Comparison of ENCODE assay signal across 17 cellular contexts in the genomic region with DNA sequence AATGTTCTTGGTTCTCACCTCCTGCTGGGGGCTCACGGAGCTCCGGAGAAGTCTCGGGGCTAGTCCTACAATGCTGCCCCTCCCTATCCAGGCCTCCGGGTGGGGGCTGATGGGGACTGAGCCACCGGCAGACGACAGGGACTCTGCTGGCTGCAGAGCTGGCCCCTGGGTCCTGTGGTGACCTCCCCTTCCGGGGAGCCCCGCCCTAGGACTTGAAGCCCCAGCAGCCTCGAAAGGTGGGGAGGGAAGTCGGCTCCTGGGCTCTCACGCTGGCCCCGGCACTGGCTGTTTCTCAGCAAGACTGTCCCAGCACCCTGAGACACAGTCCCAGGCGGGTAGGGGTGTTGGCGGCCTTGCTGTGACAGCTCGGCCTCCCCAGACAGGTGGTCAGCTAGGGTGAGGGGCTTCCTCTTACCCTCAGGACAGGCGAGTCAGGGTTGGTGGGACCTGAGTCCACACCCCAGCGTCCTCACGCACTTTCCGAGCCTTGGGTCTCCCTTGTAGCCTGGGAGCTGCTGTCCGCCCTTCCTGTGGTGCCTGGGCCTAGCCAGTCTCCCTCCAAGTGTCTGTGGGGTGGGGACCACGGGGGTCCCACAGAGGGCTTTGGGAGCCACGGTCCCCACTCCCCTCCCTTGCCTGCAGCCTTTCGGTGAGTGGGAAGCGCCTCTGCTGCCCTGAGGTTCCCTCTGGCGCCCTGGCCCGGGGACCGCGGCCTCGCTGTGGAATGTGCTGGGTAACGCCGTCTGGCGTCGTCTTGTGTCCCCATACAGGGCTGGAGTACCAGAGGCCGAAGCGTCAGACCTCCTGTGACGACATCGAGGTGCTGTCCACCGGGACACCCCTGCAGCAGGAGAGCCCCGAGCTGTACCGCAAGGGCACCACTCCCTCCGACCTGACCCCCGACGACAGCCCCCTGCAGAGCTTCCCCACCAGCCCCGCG.
DNase-seq lines count a peak whose midpoint lies in the region; ATAC-seq, FAIRE-seq and TF ChIP-seq lines count a peak whose summit lies in the region.
"Had no signal": no experiment of that assay in that cellular context is flagged by ENCODE, and none has a peak within 500 bp of the region (broad histone marks: within the 10 kb centered on the region; RNA-seq: fewer than 3 reads in every experiment).

No MANE protein-coding gene starts in this region.

- no peak for TF ChIP-seq EP300 in HepG2 (IDR thresholded peaks at IDR 0.05; ENCODE audit: low read depth in 2 of 2, low read length in 2 of 2)
- TF ChIP-seq EP300 in HepG2 (CRISPR knock-in tag; IDR thresholded peaks at IDR 0.05; ENCODE audit: borderline replicate concordance), result no peak

- CTCF ChIA-PET in HepG2 (lab: Yijun Ruan, JAX; ENCODE audit: low intra/inter-chr PET ratio, low total read pairs), result no interaction called here

- H3K9ac ChIP-seq in HepG2 (ENCODE audit: insufficient read depth, low read depth, low read length) (no peak overlapping the region), NT2/D1 (ENCODE audit: insufficient read length, low read depth) (peak overlapping the region; percentile 2), kidney (ENCODE audit: low read length in 2 of 2) (no peak overlapping the region), neural progenitor cell (no peak overlapping the region)
- H3K9ac ChIP-seq: BLaER1 treated with 17β-estradiol and CSF1 and Interleukin-3, amounts not matched to agents 10 nM and 100 nM had no signal

- H3K9me3 ChIP-seq in HepG2 (ENCODE audit: low read length) (no peaks in the 10 kb centered on the region), right lobe of liver (no peaks in the 10 kb centered on the region), NT2/D1 (ENCODE audit: insufficient read depth, low read length) (no peaks in the 10 kb centered on the region), kidney (ENCODE audit: control insufficient read depth in 1 of 2, low read length in 2 of 2) (no peaks in the 10 kb centered on the region), neural progenitor cell (ENCODE audit: low read depth) (no peaks in the 10 kb centered on the region)
- H3K9me3 ChIP-seq: BLaER1 treated with 17β-estradiol and CSF1 and Interleukin-3, amounts not matched to agents 10 nM and 100 nM had no signal

- H3K27me3 Mint-ChIP-seq in neural progenitor cell (ENCODE audit: insufficient read depth, low read depth), result peaks cover 2% of the 10 kb centered on the region
- H3K27me3 Mint-ChIP-seq: B cell had no signal

- H4K20me1 ChIP-seq in HepG2 (ENCODE audit: insufficient read depth, low read length) (peaks cover 9% of the 10 kb centered on the region; the same call in 1 of the 2 replicates), neural progenitor cell (ENCODE audit: low read depth) (peaks cover 7% of the 10 kb centered on the region)

- no peak overlapping the region for H3K4me3 Mint-ChIP-seq in neural progenitor cell
- H3K4me3 Mint-ChIP-seq: B cell; CD8-positive, alpha-beta T cell; H9 had no signal

- WGBS in HepG2 (ENCODE audit: low lambda C conversion rate), result 38% methylated on average over 18 of the region's 45 CpGs
- WGBS in right lobe of liver (ENCODE audit: insufficient coverage, low coverage, low lambda C conversion rate, missing lambda C conversion rate), result 10% methylated on average over 2 of the region's 45 CpGs

- H3K4me2 ChIP-seq in HepG2 (ENCODE audit: low read depth, low read length) (no peak overlapping the region), neural progenitor cell (no peak overlapping the region)
- H3K4me2 ChIP-seq: BLaER1 treated with 17β-estradiol and CSF1 and Interleukin-3, amounts not matched to agents 10 nM and 100 nM had no signal

- H3K9me3 Mint-ChIP-seq in neural progenitor cell, result no peaks in the 10 kb centered on the region
- H3K9me3 Mint-ChIP-seq: CD8-positive, alpha-beta T cell; H9 had no signal

- no peaks in the 10 kb centered on the region for H3K36me3 Mint-ChIP-seq in neural progenitor cell
- H3K36me3 Mint-ChIP-seq: CD8-positive, alpha-beta T cell had no signal

- no peak for TF ChIP-seq POLR2A in HepG2 (IDR thresholded peaks at IDR 0.05; ENCODE audit: insufficient read depth in 1 of 2, low read depth in 2 of 2, low read length in 2 of 2)
- no peak for TF ChIP-seq POLR2A in right lobe of liver (IDR thresholded peaks at IDR 0.05)

- FAIRE-seq in HepG2 (lab: Jason Lieb, UNC) (no peak), kidney (lab: Jason Lieb, UNC) (no peak)

- H3F3A ChIP-seq in neural progenitor cell (ENCODE audit: low read depth), result no peaks in the 10 kb centered on the region

- H2AFZ ChIP-seq in HepG2 (ENCODE audit: low read length) (no peak overlapping the region), neural progenitor cell (replicated peaks) (no peak overlapping the region)

- H3K4me1 ChIP-seq in HepG2 (ENCODE audit: insufficient read depth, low read length) (no peaks in the 10 kb centered on the region), right lobe of liver (no peaks in the 10 kb centered on the region), NT2/D1 (ENCODE audit: insufficient read depth, insufficient read length) (peaks cover 9% of the 10 kb centered on the region), kidney (ENCODE audit: control insufficient read depth in 1 of 2, insufficient read depth in 1 of 2, low read depth in 1 of 2, low read length in 2 of 2) (no peaks in the 10 kb centered on the region), neural progenitor cell (no peaks in the 10 kb centered on the region)

- DNase-seq in HepG2 (ENCODE audit: low spot score) (no peak), right lobe of liver (no peak), NT2/D1 (ENCODE audit: low read depth, low spot score) (no peak), kidney (peak; percentile 68), neural progenitor cell (ENCODE audit: low spot score) (no peak), COLO668 (lab: John Stamatoyannopoulos, UW; ENCODE audit: unreplicated experiment) (no peak)
- DNase-seq: CD8-positive, alpha-beta T cell; COR-L47; DMS 273 treated with DMSO at 0.1 percent for 48 hours; DMS79; GDM1; GOT3; H9; IMR-90; KBM-7 had no signal

- H3K4me1 Mint-ChIP-seq in neural progenitor cell, result no peaks in the 10 kb centered on the region
- H3K4me1 Mint-ChIP-seq: B cell had no signal

- no peak overlapping the region for H3K4me3 ChIP-seq in HepG2 (replicated peaks in 1 of 3; ENCODE audit: insufficient read depth in 1 of 3, low read depth in 2 of 3, low read length in 3 of 3)
- no peak overlapping the region for H3K4me3 ChIP-seq in right lobe of liver
- no peak overlapping the region for H3K4me3 ChIP-seq in NT2/D1 (ENCODE audit: insufficient read length, low read depth)
- H3K4me3 ChIP-seq in kidney (ENCODE audit: low read length in 2 of 2), result no peak overlapping the region
- no peak overlapping the region for H3K4me3 ChIP-seq in neural progenitor cell
- H3K4me3 ChIP-seq: BLaER1 treated with 17β-estradiol and CSF1 and Interleukin-3, amounts not matched to agents 10 nM and 100 nM had no signal

- H3K36me3 ChIP-seq in HepG2 (replicated peaks in 1 of 2; ENCODE audit: control insufficient read depth in 1 of 2, insufficient read depth in 2 of 2, low read length in 2 of 2) (no peaks in the 10 kb centered on the region; a peak in 1 of 5 replicates), right lobe of liver (no peaks in the 10 kb centered on the region), NT2/D1 (ENCODE audit: insufficient read depth, insufficient read length, low read length) (peaks cover 13% of the 10 kb centered on the region), kidney (ENCODE audit: control insufficient read depth in 1 of 2, insufficient read depth in 2 of 2, low read length in 2 of 2) (no peaks in the 10 kb centered on the region), neural progenitor cell (no peaks in the 10 kb centered on the region)

- TF ChIP-seq CTCF in HepG2 (CRISPR knock-in tag; IDR thresholded peaks at IDR 0.05) (no peak), right lobe of liver (IDR thresholded peaks at IDR 0.05) (no peak), kidney (IDR thresholded peaks at IDR 0.05; ENCODE audit: borderline replicate concordance, extremely low read depth, insufficient read depth) (no peak), neural progenitor cell (IDR thresholded peaks at IDR 0.05) (no peak)

- intact Hi-C loops in HepG2 (cut with micrococcal nuclease; ENCODE audit: unreplicated experiment) (no loop called here), right lobe of liver (cut with DNase I) (no loop called here), kidney (cut with DNase I) (no loop called here)

- H3K27ac ChIP-seq in HepG2 (ENCODE audit: extremely low read length, insufficient read depth, low read length) (no peak overlapping the region), right lobe of liver (no peak overlapping the region), kidney (ENCODE audit: low read depth in 2 of 2, low read length in 2 of 2) (no peak overlapping the region), neural progenitor cell (no peak overlapping the region)
- H3K27ac ChIP-seq: BLaER1 treated with 17β-estradiol and CSF1 and Interleukin-3, amounts not matched to agents 10 nM and 100 nM had no signal

- no peaks in the 10 kb centered on the region for H3K79me2 ChIP-seq in HepG2 (ENCODE audit: insufficient read depth, low read length)
- no peaks in the 10 kb centered on the region for H3K79me2 ChIP-seq in neural progenitor cell (ENCODE audit: low read depth)

- TF ChIP-seq RAD21 in HepG2 (CRISPR knock-in tag; IDR thresholded peaks at IDR 0.05), result no peak

- 0 out of 3 replicates have a peak, but pooled peaks have one; percentile 1 for ATAC-seq in HepG2
- ATAC-seq in right lobe of liver, result no peak
- ATAC-seq: CD8-positive, alpha-beta T cell had no signal

- in situ Hi-C loops in HepG2 (cut with HindIII; ENCODE audit: extremely low pct_ligation_motif_present, low pct_unique_long_range_greater_than_20kb), result no loop called here

- no TSS peak for BruUV-seq in HepG2 (replicated peaks; lab: Mats Ljungman, UMichigan)

- H3K27me3 ChIP-seq in HepG2 (ENCODE audit: control insufficient read depth in 1 of 2, insufficient read depth in 2 of 2, low read length in 2 of 2) (peaks cover 19 to 82% of the 10 kb centered on the region in 2 experiments), right lobe of liver (no peaks in the 10 kb centered on the region), NT2/D1 (ENCODE audit: insufficient read depth, insufficient read length) (no peaks in the 10 kb centered on the region), neural progenitor cell (no peaks in the 10 kb centered on the region)

- no peak overlapping the region for H3K27ac Mint-ChIP-seq in neural progenitor cell
- H3K27ac Mint-ChIP-seq: B cell; CD8-positive, alpha-beta T cell had no signal

- POLR2A ChIA-PET in HepG2 (lab: Yijun Ruan, JAX), result no interaction called here

TF ChIP-seq in HepG2, 621 proteins besides CTCF, POLR2A, EP300 and RAD21:
- TF ChIP-seq ZEB1 (IDR thresholded peaks at IDR 0.05; ENCODE audit: insufficient replicate concordance, low read depth), result no peak
- 0 out of 2 replicates have a peak, but pooled peaks have one; percentile 83 for TF ChIP-seq EZH2 (conservative IDR thresholded peaks at IDR 0.05; ENCODE audit: low read depth, low read length)
- peak; percentile 9 for TF ChIP-seq AGO2 (optimal IDR thresholded peaks at IDR 0.05; ENCODE audit: low read depth, low read length)
- TF ChIP-seq KDM2A (CRISPR knock-in tag; IDR thresholded peaks at IDR 0.05; ENCODE audit: borderline replicate concordance, low read depth), result peak; percentile 3; the same call in 1 of the 2 replicates
